10 cellular contexts compared by ENCODE assay signal in the genomic region with DNA sequence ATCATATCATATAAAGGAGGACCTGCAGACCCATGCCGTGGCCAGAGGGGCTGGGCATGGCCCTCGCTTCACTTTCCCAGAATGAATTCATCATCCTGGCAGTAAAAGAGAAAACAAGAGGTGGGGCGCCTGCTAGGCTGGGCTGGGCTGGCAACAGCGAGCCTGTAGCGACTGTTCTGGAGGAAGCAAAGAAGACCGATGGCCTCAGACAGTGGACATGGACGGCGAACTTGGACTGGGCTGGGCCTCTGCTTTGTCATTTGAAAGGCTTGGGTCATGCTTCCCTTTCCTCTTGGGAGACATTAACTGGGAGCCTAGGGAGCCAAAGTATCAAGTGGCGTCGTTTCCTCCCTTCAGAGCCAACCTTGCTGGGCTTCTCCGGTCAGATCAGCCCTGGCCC. TPM values are rescaled to one million over a fixed set of nuclear protein-coding genes. Genes with fewer than 3 reads are reported as not detected.
DNase-seq lines count a peak whose midpoint lies in the region; ATAC-seq and TF ChIP-seq lines count a peak whose summit lies in the region.
"Had no signal": no experiment of that assay in that cellular context is flagged by ENCODE, and none has a peak within 500 bp of the region (broad histone marks: within the 10 kb centered on the region; RNA-seq: fewer than 3 reads in every experiment).

No MANE protein-coding gene starts in this region.

- H3K4me1 Mint-ChIP-seq in glutamatergic neuron (ENCODE audit: low read depth, unreplicated experiment) (no peaks in the 10 kb centered on the region), CD14-positive monocyte (peaks cover 5% of the 10 kb centered on the region)
- H3K4me1 Mint-ChIP-seq in activated CD4-positive, alpha-beta T cell treated with anti-CD3 and anti-CD28 coated beads for 36 hours, result peaks cover 10% of the 10 kb centered on the region

- H3K9me3 ChIP-seq in PC-3 (ENCODE audit: low read length) (no peaks in the 10 kb centered on the region), mucosa of descending colon (no peaks in the 10 kb centered on the region), subcutaneous abdominal adipose tissue (ENCODE audit: control insufficient read depth in 5 of 5, low read length in 5 of 5) (no peaks in the 10 kb centered on the region)

- H3K27me3 ChIP-seq in PC-3 (ENCODE audit: low read length), result peaks cover 62% of the 10 kb centered on the region
- H3K27me3 ChIP-seq in subcutaneous abdominal adipose tissue (ENCODE audit: control insufficient read depth in 5 of 5, insufficient read depth in 4 of 5, low read length in 5 of 5), result peaks cover 11 to 28% (median 16%) of the 10 kb centered on the region in 5 donors

- POLR2A ChIA-PET in PC-3 (lab: Charles Lee; ENCODE audit: unreplicated experiment), result no interaction called here
- POLR2A ChIA-PET in activated CD4-positive, alpha-beta T cell treated with anti-CD3 and anti-CD28 coated beads for 36 hours (lab: Charles Lee), result no interaction called here

- ATAC-seq in PC-3 (peak; percentile 18), mucosa of descending colon (peak; percentile 61), GM18873 (IDR thresholded peaks at IDR 0.05; ENCODE audit: low FRiP score, unreplicated experiment) (no peak)
- no peak for ATAC-seq in activated CD4-positive, alpha-beta T cell treated with anti-CD3 and anti-CD28 coated beads for 36 hours

- CTCF ChIA-PET in PC-3 (lab: Charles Lee), result no interaction called here
- CTCF ChIA-PET in activated CD4-positive, alpha-beta T cell treated with anti-CD3 and anti-CD28 coated beads for 36 hours (lab: Charles Lee), result no interaction called here

- H3K4me1 ChIP-seq in PC-3 (ENCODE audit: insufficient read depth, low read length), result no peaks in the 10 kb centered on the region
- H3K4me1 ChIP-seq in mucosa of descending colon (ENCODE audit: low read depth), result peaks cover 14% of the 10 kb centered on the region
- peaks cover 0 to 15% (median 11%) of the 10 kb centered on the region in 5 donors for H3K4me1 ChIP-seq in subcutaneous abdominal adipose tissue (ENCODE audit: control insufficient read depth in 5 of 5, insufficient read depth in 5 of 5, low read length in 5 of 5)

- H2AFZ ChIP-seq in PC-3 (ENCODE audit: low read length), result peak overlapping the region; percentile 29; the same call in 1 of the 2 replicates

- intact Hi-C loops in PC-3 (cut with micrococcal nuclease) (no loop called here), mucosa of descending colon (cut with DNase I, micrococcal nuclease) (no loop called here), CD14-positive monocyte (cut with micrococcal nuclease) (no loop called here)
- intact Hi-C loops in activated CD4-positive, alpha-beta T cell treated with anti-CD3 and anti-CD28 coated beads for 36 hours (cut with DNase I, micrococcal nuclease), result no loop called here

- no peaks in the 10 kb centered on the region for H3F3A ChIP-seq in PC-3 (ENCODE audit: low read length, unreplicated experiment)

- no peaks in the 10 kb centered on the region for H4K20me1 ChIP-seq in PC-3 (ENCODE audit: low read length)

- no peak overlapping the region for H3K27ac ChIP-seq in PC-3 (ENCODE audit: low read length)
- no peak overlapping the region for H3K27ac ChIP-seq in subcutaneous abdominal adipose tissue (ENCODE audit: low read depth, low read length)

- H3K4me3 Mint-ChIP-seq in glutamatergic neuron (ENCODE audit: unreplicated experiment) (peak overlapping the region; percentile 75), CD14-positive monocyte (peak overlapping the region in 1 of 2 donors; percentile 71)
- H3K4me3 Mint-ChIP-seq in activated CD4-positive, alpha-beta T cell treated with anti-CD3 and anti-CD28 coated beads for 36 hours, result no peak overlapping the region

- H3K4me2 ChIP-seq in PC-3 (ENCODE audit: low read length), result peak overlapping the region; percentile 62

- H3K27me3 Mint-ChIP-seq in glutamatergic neuron (ENCODE audit: unreplicated experiment) (peaks cover 14% of the 10 kb centered on the region), CD14-positive monocyte (ENCODE audit: low read depth in 3 of 3) (peaks cover 35 to 57% (median 44%) of the 10 kb centered on the region in 3 donors)
- peaks cover 30% of the 10 kb centered on the region for H3K27me3 Mint-ChIP-seq in activated CD4-positive, alpha-beta T cell treated with anti-CD3 and anti-CD28 coated beads for 36 hours

- no TSS peak for BruUV-seq in PC-3 (replicated peaks; lab: Mats Ljungman, UMichigan)

- H3K9me3 Mint-ChIP-seq in glutamatergic neuron (ENCODE audit: unreplicated experiment) (peaks cover 2% of the 10 kb centered on the region), CD14-positive monocyte (peaks cover 0 to 8% (median 4%) of the 10 kb centered on the region in 7 donors)
- H3K9me3 Mint-ChIP-seq in activated CD4-positive, alpha-beta T cell treated with anti-CD3 and anti-CD28 coated beads for 36 hours (ENCODE audit: low read depth), result no peaks in the 10 kb centered on the region

- no peaks in the 10 kb centered on the region for H3K79me2 ChIP-seq in PC-3 (ENCODE audit: low read length)

- H3K9ac ChIP-seq in PC-3 (ENCODE audit: low read length) (no peak overlapping the region), subcutaneous abdominal adipose tissue (ENCODE audit: low read length in 5 of 5) (peak overlapping the region in 1 of 5 donors; percentile 15)

- H3K27ac Mint-ChIP-seq in glutamatergic neuron (ENCODE audit: unreplicated experiment), result no peak overlapping the region
- no peak overlapping the region for H3K27ac Mint-ChIP-seq in CD14-positive monocyte
- H3K27ac Mint-ChIP-seq in activated CD4-positive, alpha-beta T cell treated with anti-CD3 and anti-CD28 coated beads for 36 hours, result no peak overlapping the region

- TF ChIP-seq CTCF in PC-3 (conservative IDR thresholded peaks at IDR 0.05; ENCODE audit: low read depth, low read length) (no peak), glutamatergic neuron (IDR thresholded peaks at IDR 0.05; ENCODE audit: partially characterized antibody, unreplicated experiment) (no peak), mucosa of descending colon (IDR thresholded peaks at IDR 0.05) (no peak), CD14-positive monocyte (IDR thresholded peaks at IDR 0.05) (no peak)

- no peak for DNase-seq in PC-3
- no peak for DNase-seq in glutamatergic neuron
- DNase-seq in mucosa of descending colon, result peak in 2 of 3 donors; percentile 15 to 36
- no peak for DNase-seq in C1 segment of cervical spinal cord (lab: John Stamatoyannopoulos, UW)
- no peak for DNase-seq in CD14-positive monocyte (ENCODE audit: low spot score)
- DNase-seq in activated CD4-positive, alpha-beta T cell treated with anti-CD3 and anti-CD28 coated beads for 36 hours, result no peak
- DNase-seq: activated naive CD4-positive, alpha-beta T cell; SW 1271 had no signal

- H3K36me3 Mint-ChIP-seq in glutamatergic neuron (ENCODE audit: unreplicated experiment) (no peaks in the 10 kb centered on the region), CD14-positive monocyte (peaks cover 0 to 2% of the 10 kb centered on the region in 2 donors)
- no peaks in the 10 kb centered on the region for H3K36me3 Mint-ChIP-seq in activated CD4-positive, alpha-beta T cell treated with anti-CD3 and anti-CD28 coated beads for 36 hours (ENCODE audit: low read depth)

- H3K4me3 ChIP-seq in PC-3 (ENCODE audit: low read length) (peak overlapping the region; percentile 40), mucosa of descending colon (no peak overlapping the region), subcutaneous abdominal adipose tissue (ENCODE audit: low read depth in 1 of 5, low read length in 5 of 5) (peak overlapping the region; percentile 3 to 60 (median 31))

- H3K36me3 ChIP-seq in PC-3 (ENCODE audit: low read depth, low read length) (no peaks in the 10 kb centered on the region), mucosa of descending colon (ENCODE audit: low read depth) (no peaks in the 10 kb centered on the region), subcutaneous abdominal adipose tissue (ENCODE audit: control insufficient read depth in 5 of 5, insufficient read depth in 5 of 5, low read length in 5 of 5) (no peaks in the 10 kb centered on the region)

- no peaks in the 10 kb centered on the region for H3K9me2 ChIP-seq in PC-3 (replicated peaks; ENCODE audit: low read length)

RNA-seq across cellular contexts. Expression of gene FAM3B, which starts 0.4 kb away (rescaled TPM):
- total RNA-seq in PC-3 (2014; rRNA removed), result not detected in 2 replicates
- total RNA-seq in glutamatergic neuron (ENCODE audit: unreplicated experiment), result not detected
- total RNA-seq in mucosa of descending colon, result 1 to 10 TPM in 1 of 3 donors, under 1 TPM in 1, not detected in 1; 0.70 to 2.3 TPM
- under 1 TPM in 1 of 2 donors, not detected in 1; 0.15 TPM for polyA plus RNA-seq in CD14-positive monocyte
- total RNA-seq in activated CD4-positive, alpha-beta T cell treated with anti-CD3 and anti-CD28 coated beads for 36 hours, result not detected

RNA-seq across cellular contexts. Expression of gene MX2, which starts 45.6 kb away (rescaled TPM):
- total RNA-seq in PC-3 (2014; rRNA removed) (0.15 and 0.46 TPM in 2 replicates), glutamatergic neuron (ENCODE audit: unreplicated experiment) (not detected), mucosa of descending colon (1 to 10 TPM; 2.5 to 9.2 (median 6.3) TPM)
- 10 to 100 TPM; 43.1 to 50.3 TPM for polyA plus RNA-seq in CD14-positive monocyte
- 10 to 100 TPM; 30.7 to 40.4 TPM for total RNA-seq in activated CD4-positive, alpha-beta T cell treated with anti-CD3 and anti-CD28 coated beads for 36 hours

Comparison
In these comparisons a context has a peak if more than half of its experiments do, and no peak if none do; other contexts are left out.
1. ATAC-seq: peak in PC-3 (single experiment) and mucosa of descending colon (single experiment); none in GM18873 (single experiment) and activated CD4-positive, alpha-beta T cell treated with anti-CD3 and anti-CD28 coated beads for 36 hours (single experiment).
2. DNase-seq: peak in mucosa of descending colon (2 of 3); none in PC-3 (single experiment), glutamatergic neuron (single experiment), C1 segment of cervical spinal cord (0 of 14), CD14-positive monocyte (single experiment) and activated CD4-positive, alpha-beta T cell treated with anti-CD3 and anti-CD28 coated beads for 36 hours (single experiment).